8 cellular contexts compared by ENCODE assay signal in genomic region chr6:143397229-143398222, GRCh38. TPM values are rescaled to one million over a fixed set of nuclear protein-coding genes. Genes with fewer than 3 reads are reported as not detected.
A peak's percentile ranks its signal among the peaks of the same experiment; 100 is the strongest.
DNase-seq lines count a peak whose midpoint lies in the region; FAIRE-seq and TF ChIP-seq lines count a peak whose summit lies in the region.
"Had no signal": no experiment of that assay in that cellular context is flagged by ENCODE, and none has a peak within 500 bp of the region (broad histone marks: within the 10 kb centered on the region; RNA-seq: fewer than 3 reads in every experiment).

No MANE protein-coding gene starts in this region.

- H3K36me3 Mint-ChIP-seq in progenitor cell of endocrine pancreas (ENCODE audit: insufficient read depth), result no peaks in the 10 kb centered on the region

- no peak overlapping the region for H3K4me3 ChIP-seq in fibroblast of mammary gland (ENCODE audit: control insufficient read depth, low read depth, low read length)

- peak overlapping the region; percentile 92 for H3K27ac Mint-ChIP-seq in progenitor cell of endocrine pancreas

- H3K27me3 Mint-ChIP-seq in progenitor cell of endocrine pancreas, result peaks cover 4% of the 10 kb centered on the region

- H3K4me1 Mint-ChIP-seq in progenitor cell of endocrine pancreas (ENCODE audit: low read depth), result peaks cover 18% of the 10 kb centered on the region

- peak; percentile 80 for DNase-seq in H4 (ENCODE audit: low spot score)
- peak; percentile 98 for DNase-seq in RCC 7860 (ENCODE audit: low spot score)
- DNase-seq in fibroblast of mammary gland (ENCODE audit: low read depth), result peak; percentile 86
- peak; percentile 10 for DNase-seq in progenitor cell of endocrine pancreas (ENCODE audit: low spot score, unreplicated experiment)
- DNase-seq in hippocampal formation (lab: John Stamatoyannopoulos, UW), result no peak
- DNase-seq in GM19240 (ENCODE audit: insufficient read length, low spot score), result no peak
- no peak for DNase-seq in NCI-H82 treated with DMSO at 0.1 percent for 48 hours (lab: John Stamatoyannopoulos, UW; ENCODE audit: unreplicated experiment)

- peak overlapping the region; percentile 44 for H3K4me3 Mint-ChIP-seq in progenitor cell of endocrine pancreas (ENCODE audit: low read depth)
- H3K4me3 Mint-ChIP-seq: neural crest cell had no signal

- no peak for TF ChIP-seq CTCF in fibroblast of mammary gland (conservative IDR thresholded peaks at IDR 0.05; ENCODE audit: control insufficient read depth, insufficient read depth, low read depth, low read length)
- TF ChIP-seq CTCF in progenitor cell of endocrine pancreas (IDR thresholded peaks at IDR 0.05; ENCODE audit: unreplicated experiment), result no peak

- H3K9me3 Mint-ChIP-seq in progenitor cell of endocrine pancreas (ENCODE audit: low read depth), result no peaks in the 10 kb centered on the region
- H3K9me3 Mint-ChIP-seq: neural crest cell had no signal

- FAIRE-seq in RCC 7860 (lab: Jason Lieb, UNC), result peak; percentile 87

RNA-seq across cellular contexts. Expression of gene ADAT2, which starts 53.0 kb away (rescaled TPM):
- 1.7 and 4.5 TPM in 2 replicates for total RNA-seq in H4 (2014; rRNA removed; shearing (Covaris generic))
- 10.7 and 11.4 TPM in 2 replicates for total RNA-seq in progenitor cell of endocrine pancreas

RNA-seq across cellular contexts. Expression of gene PEX3, which starts 53.1 kb away (rescaled TPM):
- total RNA-seq in H4 (2014; rRNA removed; shearing (Covaris generic)), result 6.9 and 14.9 TPM in 2 replicates
- 15.1 and 18.3 TPM in 2 replicates for total RNA-seq in progenitor cell of endocrine pancreas

Comparison
In these comparisons a context has a peak if more than half of its experiments do, and no peak if none do; other contexts are left out.
1. DNase-seq: peak in H4 (single experiment), RCC 7860 (single experiment), fibroblast of mammary gland (single experiment) and progenitor cell of endocrine pancreas (single experiment); none in hippocampal formation (0 of 2), GM19240 (single experiment) and NCI-H82 treated with DMSO at 0.1 percent for 48 hours (single experiment).